Comparison of ENCODE assay signal across 15 cellular contexts in genomic region chr2:195505701-195506100, GRCh38.
DNase-seq lines count a peak whose midpoint lies in the region; ATAC-seq and TF ChIP-seq lines count a peak whose summit lies in the region.
"Had no signal": no experiment of that assay in that cellular context is flagged by ENCODE, and none has a peak within 500 bp of the region (broad histone marks: within the 10 kb centered on the region; RNA-seq: fewer than 3 reads in every experiment).

No MANE protein-coding gene starts in this region.

- no peaks in the 10 kb centered on the region for H3K36me3 ChIP-seq in HAP-1 (replicated peaks)
- H3K36me3 ChIP-seq: neural progenitor cell, SJSA1 had no signal

- no peak overlapping the region for H3K4me3 ChIP-seq in HAP-1
- H3K4me3 ChIP-seq: neural progenitor cell, SJSA1 had no signal

- DNase-seq in NCI-H69 (lab: John Stamatoyannopoulos, UW), result no peak
- no peak for DNase-seq in erythroblast (lab: John Stamatoyannopoulos, UW)
- no peak for DNase-seq in HAP-1 (ENCODE audit: low spot score in 2 of 2)
- no peak for DNase-seq in glomerular visceral epithelial cell (ENCODE audit: extremely low spot score)
- DNase-seq: activated T-cell treated with anti-CD3 and anti-CD28 coated beads, Interleukin-2, amount 50 U/mL, for 72 hours; effector memory CD4-positive, alpha-beta T cell; NCI-H524; stimulated activated CD8-positive, alpha-beta memory T cell treated with anti-CD3 and anti-CD28 coated beads, Interleukin-4, amount 100 ng/mL, for 48 hours had no signal

- H3K4me1 ChIP-seq in HAP-1, result no peaks in the 10 kb centered on the region
- H3K4me1 ChIP-seq: neural progenitor cell, SJSA1 had no signal

- no peak for TF ChIP-seq POLR2A in erythroblast (IDR thresholded peaks at IDR 0.05; ENCODE audit: low read length)

- in situ Hi-C loops in HAP-1 (cut with MboI; ENCODE audit: low sequenced_read_pairs), result no loop called here

- ATAC-seq in GM18867 (IDR thresholded peaks at IDR 0.05; ENCODE audit: unreplicated experiment) (peak; percentile 98), GM21423 (IDR thresholded peaks at IDR 0.05; ENCODE audit: unreplicated experiment) (peak; percentile 97), HG02970 (IDR thresholded peaks at IDR 0.05; ENCODE audit: low FRiP score, unreplicated experiment) (peak; percentile 92), HG03558 (IDR thresholded peaks at IDR 0.05; ENCODE audit: extremely low read depth, unreplicated experiment) (peak; percentile 94)
- ATAC-seq: WTC11 had no signal

- no peaks in the 10 kb centered on the region for H3K9me3 ChIP-seq in HAP-1
- H3K9me3 ChIP-seq: SJSA1 had no signal

- no peaks in the 10 kb centered on the region for H3K27me3 ChIP-seq in HAP-1 (ENCODE audit: low read depth)
- H3K27me3 ChIP-seq: neural progenitor cell, SJSA1 had no signal
